11 cellular contexts compared by ENCODE assay signal in the genomic region with DNA sequence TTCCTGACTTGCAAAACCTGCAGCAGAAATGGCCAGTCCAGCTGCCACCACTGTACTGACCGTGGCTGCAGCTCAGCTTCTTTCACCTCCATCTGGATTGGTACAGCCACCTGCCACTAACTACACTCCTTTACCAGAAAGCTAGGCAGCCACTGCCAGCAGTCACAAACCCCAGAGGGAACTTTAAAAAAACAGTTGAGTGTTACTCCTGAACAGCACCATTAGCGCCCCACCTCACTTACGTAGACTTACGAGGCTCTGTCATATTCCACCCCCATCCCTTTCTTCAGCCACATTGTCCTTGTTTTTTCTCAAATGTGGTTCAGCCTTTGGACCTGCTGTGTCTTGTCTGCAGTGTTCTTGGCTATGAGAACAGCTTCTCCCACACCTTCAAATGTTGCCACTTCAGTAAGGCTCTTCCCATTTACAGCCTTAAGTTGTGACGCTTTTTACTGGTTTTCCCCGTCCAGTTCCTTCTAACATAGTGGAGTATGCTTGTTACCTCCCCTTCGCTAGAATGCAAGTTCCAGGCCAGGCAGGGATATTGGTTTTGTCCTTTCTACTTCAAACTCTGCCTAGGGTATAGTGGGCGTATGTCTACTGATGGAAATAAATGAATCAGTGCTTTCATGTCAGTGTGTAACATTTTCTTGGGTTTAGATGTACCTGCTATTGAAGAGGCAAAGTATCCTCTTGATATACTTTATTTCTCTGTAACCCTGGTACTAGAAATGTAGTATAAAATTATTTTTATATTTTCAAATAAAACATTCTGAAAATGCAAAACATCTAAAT. TPM values are rescaled to one million over a fixed set of nuclear protein-coding genes. Genes with fewer than 3 reads are reported as not detected.
A peak's percentile ranks its signal among the peaks of the same experiment; 100 is the strongest.
DNase-seq lines count a peak whose midpoint lies in the region; ATAC-seq, FAIRE-seq and TF ChIP-seq lines count a peak whose summit lies in the region.
"Had no signal": no experiment of that assay in that cellular context is flagged by ENCODE, and none has a peak within 500 bp of the region (broad histone marks: within the 10 kb centered on the region; RNA-seq: fewer than 3 reads in every experiment).

No MANE protein-coding gene starts in this region.

- H3K27me3 Mint-ChIP-seq in CD4-positive, alpha-beta T cell, result no peaks in the 10 kb centered on the region
- no peaks in the 10 kb centered on the region for H3K27me3 Mint-ChIP-seq in astrocyte (ENCODE audit: low read depth, unreplicated experiment)
- no peaks in the 10 kb centered on the region for H3K27me3 Mint-ChIP-seq in naive thymus-derived CD4-positive, alpha-beta T cell

- peak; percentile 47; the same call in 1 of the 2 replicates for TF ChIP-seq POLR2A in GM12892 (IDR thresholded peaks at IDR 0.05; ENCODE audit: low read depth, low read length)

- no peaks in the 10 kb centered on the region for H3K9me2 ChIP-seq in hepatocyte (replicated peaks; ENCODE audit: insufficient read depth)

- no peak overlapping the region for H3K4me3 Mint-ChIP-seq in CD4-positive, alpha-beta T cell
- H3K4me3 Mint-ChIP-seq in astrocyte (ENCODE audit: unreplicated experiment), result no peak overlapping the region
- H3K4me3 Mint-ChIP-seq in naive thymus-derived CD4-positive, alpha-beta T cell, result no peak overlapping the region

- no peak for TF ChIP-seq CTCF in CD4-positive, alpha-beta T cell (IDR thresholded peaks at IDR 0.05)
- TF ChIP-seq CTCF in astrocyte (IDR thresholded peaks at IDR 0.05; ENCODE audit: insufficient read depth, low read depth, low read length) (no peak), hepatocyte (IDR thresholded peaks at IDR 0.05; ENCODE audit: poor library complexity) (no peak)

- peaks cover 45% of the 10 kb centered on the region for H3K36me3 ChIP-seq in astrocyte (ENCODE audit: insufficient read depth, low read length)
- peaks cover 7 to 52% (median 29%) of the 10 kb centered on the region in 3 experiments for H3K36me3 ChIP-seq in naive thymus-derived CD4-positive, alpha-beta T cell (ENCODE audit: control insufficient read depth in 2 of 3, insufficient read depth in 3 of 3, low read length in 3 of 3)
- peaks cover 14% of the 10 kb centered on the region for H3K36me3 ChIP-seq in hepatocyte (replicated peaks; ENCODE audit: insufficient read depth, low read depth)
- H3K36me3 ChIP-seq: uterus had no signal

- no peak overlapping the region for H3K4me2 ChIP-seq in astrocyte (ENCODE audit: low read length)
- H3K4me2 ChIP-seq in hepatocyte, result no peak overlapping the region

- FAIRE-seq in GM12892 (lab: Jason Lieb, UNC) (no peak), astrocyte (lab: Jason Lieb, UNC) (no peak)
- FAIRE-seq: kidney had no signal

- no peak for DNase-seq in CD4-positive, alpha-beta T cell
- DNase-seq in GM12892 (ENCODE audit: insufficient read length) (no peak), astrocyte (ENCODE audit: low read depth) (no peak), hepatocyte (ENCODE audit: low spot score) (no peak), NCI-H187 treated with DMSO at 0.1 percent for 48 hours (lab: John Stamatoyannopoulos, UW) (no peak)
- no peak for DNase-seq in naive thymus-derived CD4-positive, alpha-beta T cell
- DNase-seq: GOT3, kidney, uterus had no signal

- peaks cover 19% of the 10 kb centered on the region for H3K79me2 ChIP-seq in astrocyte (ENCODE audit: insufficient read depth, low read length)
- H3K79me2 ChIP-seq in hepatocyte, result peaks cover 64% of the 10 kb centered on the region
- H3K79me2 ChIP-seq: parathyroid adenoma had no signal

- CTCF ChIA-PET in CD4-positive, alpha-beta T cell (lab: Charles Lee), result interaction anchor here (1.2 to 3.8 kb wide), 3 partner anchors 34 to 35 kb away, joined by 3 to 17 read pairs (median 9); no protein-coding TSS in a partner anchor
- CTCF ChIA-PET in naive thymus-derived CD4-positive, alpha-beta T cell (lab: Charles Lee), result interaction anchor here (1.2 to 5.0 kb wide), 3 partner anchors 34 to 81 kb away, joined by 4 to 23 read pairs (median 5); a partner anchor contains a TSS

- H2AFZ ChIP-seq in astrocyte (ENCODE audit: low read depth, low read length) (no peak overlapping the region), hepatocyte (no peak overlapping the region)
- H2AFZ ChIP-seq: parathyroid adenoma had no signal

- H3K4me3 ChIP-seq in astrocyte (ENCODE audit: insufficient read depth, low read depth, low read length) (no peak overlapping the region), hepatocyte (no peak overlapping the region)
- H3K4me3 ChIP-seq in naive thymus-derived CD4-positive, alpha-beta T cell (ENCODE audit: low read length), result no peak overlapping the region
- H3K4me3 ChIP-seq: uterus had no signal

- peaks cover 13% of the 10 kb centered on the region for H4K20me1 ChIP-seq in astrocyte (ENCODE audit: insufficient read depth, low read length)
- peaks cover 20% of the 10 kb centered on the region for H4K20me1 ChIP-seq in hepatocyte (ENCODE audit: insufficient read depth, poor library complexity, severe bottlenecking)

- H3K27ac ChIP-seq in CD4-positive, alpha-beta T cell (ENCODE audit: low read depth, low read length), result no peak overlapping the region
- H3K27ac ChIP-seq in astrocyte (ENCODE audit: low read depth, low read length) (no peak overlapping the region), hepatocyte (no peak overlapping the region)
- H3K27ac ChIP-seq in naive thymus-derived CD4-positive, alpha-beta T cell (ENCODE audit: low read depth, low read length), result no peak overlapping the region
- H3K27ac ChIP-seq: parathyroid adenoma, uterus had no signal

- peak overlapping the region; percentile 33 for H3K27ac Mint-ChIP-seq in CD4-positive, alpha-beta T cell
- peak overlapping the region; percentile 11 for H3K27ac Mint-ChIP-seq in astrocyte (ENCODE audit: unreplicated experiment)
- H3K27ac Mint-ChIP-seq in naive thymus-derived CD4-positive, alpha-beta T cell, result peak overlapping the region; percentile 36 to 87 (median 74)

- peaks cover 75% of the 10 kb centered on the region for H3K36me3 Mint-ChIP-seq in CD4-positive, alpha-beta T cell (ENCODE audit: low read depth)
- H3K36me3 Mint-ChIP-seq in astrocyte (ENCODE audit: low read depth, unreplicated experiment), result peaks cover 19% of the 10 kb centered on the region
- H3K36me3 Mint-ChIP-seq in naive thymus-derived CD4-positive, alpha-beta T cell, result peaks cover 18 to 48% (median 42%) of the 10 kb centered on the region in 5 donors

- POLR2A ChIA-PET in CD4-positive, alpha-beta T cell (lab: Charles Lee), result interaction anchor here (0.9 to 10.4 kb wide), 8 partner anchors 8 to 67 kb away, joined by 3 to 141 read pairs (median 7); a partner anchor contains a TSS
- POLR2A ChIA-PET in naive thymus-derived CD4-positive, alpha-beta T cell (lab: Charles Lee), result interaction anchor here (0.9 to 13.2 kb wide), 4 partner anchors 12 to 81 kb away, joined by 4 to 141 read pairs (median 7); a partner anchor contains a TSS

- H3K4me1 ChIP-seq in astrocyte (ENCODE audit: insufficient read depth, low read length) (no peaks in the 10 kb centered on the region), hepatocyte (ENCODE audit: insufficient read depth) (no peaks in the 10 kb centered on the region)
- no peaks in the 10 kb centered on the region for H3K4me1 ChIP-seq in naive thymus-derived CD4-positive, alpha-beta T cell (ENCODE audit: control insufficient read depth in 2 of 2, insufficient read depth in 2 of 2, low read length in 2 of 2)
- H3K4me1 ChIP-seq: uterus had no signal

- 93% methylated on average over 8 of the region's 8 CpGs for WGBS in hepatocyte (ENCODE audit: low lambda C conversion rate, missing lambda C conversion rate)

- H3K9ac ChIP-seq in astrocyte (ENCODE audit: low read length), result no peak overlapping the region
- H3K9ac ChIP-seq: parathyroid adenoma had no signal

- no peaks in the 10 kb centered on the region for H3K27me3 ChIP-seq in CD4-positive, alpha-beta T cell (ENCODE audit: control insufficient read depth, insufficient read depth, low read length)
- H3K27me3 ChIP-seq in astrocyte (ENCODE audit: insufficient read depth, low read length), result no peaks in the 10 kb centered on the region
- H3K27me3 ChIP-seq in naive thymus-derived CD4-positive, alpha-beta T cell (ENCODE audit: control insufficient read depth in 2 of 2, insufficient read depth in 2 of 2, low read length in 2 of 2), result no peaks in the 10 kb centered on the region
- H3K27me3 ChIP-seq in hepatocyte, result no peaks in the 10 kb centered on the region
- H3K27me3 ChIP-seq: uterus had no signal

- no peaks in the 10 kb centered on the region for H3K9me3 ChIP-seq in CD4-positive, alpha-beta T cell (ENCODE audit: control insufficient read depth, low read length)
- H3K9me3 ChIP-seq in astrocyte (ENCODE audit: insufficient read depth, low read depth, low read length), result no peaks in the 10 kb centered on the region
- no peaks in the 10 kb centered on the region for H3K9me3 ChIP-seq in naive thymus-derived CD4-positive, alpha-beta T cell (ENCODE audit: control insufficient read depth in 2 of 3, low read length in 3 of 3)
- no peaks in the 10 kb centered on the region for H3K9me3 ChIP-seq in hepatocyte (ENCODE audit: low read depth)
- H3K9me3 ChIP-seq: uterus had no signal

- no peaks in the 10 kb centered on the region for H3K9me3 Mint-ChIP-seq in CD4-positive, alpha-beta T cell
- no peaks in the 10 kb centered on the region for H3K9me3 Mint-ChIP-seq in astrocyte (ENCODE audit: unreplicated experiment)
- peaks cover 0 to 3% (median 0%) of the 10 kb centered on the region in 11 donors for H3K9me3 Mint-ChIP-seq in naive thymus-derived CD4-positive, alpha-beta T cell

- intact Hi-C loops in CD4-positive, alpha-beta T cell (cut with DNase I, micrococcal nuclease), result loop anchor here in 1 of 2 experiments (5.0 kb wide), 1 partner anchor 33 kb away; a partner anchor contains a TSS
- intact Hi-C loops in naive thymus-derived CD4-positive, alpha-beta T cell (cut with micrococcal nuclease), result loop anchor here (2.0 to 5.0 kb wide), 4 partner anchors 13 to 67 kb away; a partner anchor contains a TSS

- H3K4me1 Mint-ChIP-seq in CD4-positive, alpha-beta T cell (ENCODE audit: low read depth), result peaks cover 62% of the 10 kb centered on the region
- peaks cover 11% of the 10 kb centered on the region for H3K4me1 Mint-ChIP-seq in astrocyte (ENCODE audit: low read depth, unreplicated experiment)
- peaks cover 21 to 57% (median 53%) of the 10 kb centered on the region in 7 donors for H3K4me1 Mint-ChIP-seq in naive thymus-derived CD4-positive, alpha-beta T cell

- peak; percentile 12 for ATAC-seq in CD4-positive, alpha-beta T cell (ENCODE audit: poor library complexity)
- no peak for ATAC-seq in naive thymus-derived CD4-positive, alpha-beta T cell
- ATAC-seq in HG02970 (IDR thresholded peaks at IDR 0.05; ENCODE audit: low FRiP score, unreplicated experiment), result no peak

RNA-seq across cellular contexts. Expression of a gene that starts 17.1 kb away (rescaled TPM):
- 100 to 1,000 TPM; 162 to 167 TPM for total RNA-seq in CD4-positive, alpha-beta T cell
- polyA plus RNA-seq in GM12892 (2012; ENCODE audit: missing spikeins), result 303 TPM
- total RNA-seq in astrocyte, result 147 and 184 TPM in 2 replicates
- total RNA-seq in naive thymus-derived CD4-positive, alpha-beta T cell, result 100 to 1,000 TPM; 151 to 311 (median 184) TPM
- 10 to 100 TPM; 53.3 to 69.0 TPM for polyA plus RNA-seq in naive thymus-derived CD4-positive, alpha-beta T cell
- total RNA-seq in hepatocyte, result 54.9 and 56.1 TPM in 2 replicates
- polyA plus RNA-seq in hepatocyte, result 48.5 and 59.5 TPM in 2 replicates

RNA-seq across cellular contexts. Expression of a gene that starts 34.9 kb away (rescaled TPM):
- total RNA-seq in CD4-positive, alpha-beta T cell, result 10 to 100 TPM; 53.3 to 57.8 TPM
- 26.9 TPM for polyA plus RNA-seq in GM12892 (2012; ENCODE audit: missing spikeins)
- total RNA-seq in astrocyte, result 81.0 and 83.3 TPM in 2 replicates
- total RNA-seq in naive thymus-derived CD4-positive, alpha-beta T cell, result 10 to 100 TPM; 58.9 to 99.6 (median 74.7) TPM
- 10 to 100 TPM; 67.4 to 98.5 TPM for polyA plus RNA-seq in naive thymus-derived CD4-positive, alpha-beta T cell
- total RNA-seq in hepatocyte, result 88.3 and 112 TPM in 2 replicates
- polyA plus RNA-seq in hepatocyte, result 87.3 and 90.2 TPM in 2 replicates

Comparison
In these comparisons a context has a peak if more than half of its experiments do, and no peak if none do; other contexts are left out.
1. H3K27ac Mint-ChIP-seq: peak in every context shown above with its lines; median percentile 74 in naive thymus-derived CD4-positive, alpha-beta T cell; 33 in CD4-positive, alpha-beta T cell; 11 in astrocyte.